In genomic region chr12:101055940-101056339, GRCh38 we compare ENCODE assay signal across 1 cellular context.
TF ChIP-seq lines count a peak whose summit lies in the region.

No MANE protein-coding gene starts in this region.

TF ChIP-seq in HepG2, 621 proteins besides CTCF, POLR2A, EP300 and RAD21 (continued from another document):
- TF ChIP-seq ZNF281 (CRISPR knock-in tag; IDR thresholded peaks at IDR 0.05; ENCODE audit: borderline replicate concordance): no peak
